Comparison of ENCODE assay signal across 28 cellular contexts in genomic region chr7:20846791-20847190, GRCh38.
"Had no signal": no experiment of that assay in that cellular context is flagged by ENCODE, and none has a peak within 500 bp of the region (broad histone marks: within the 10 kb centered on the region; RNA-seq: fewer than 3 reads in every experiment).

No MANE protein-coding gene starts in this region.

- H3K9me3 Mint-ChIP-seq: stimulated activated effector memory CD8-positive, alpha-beta T cell treated with anti-CD3 and anti-CD28 coated beads, Interleukin-12 subunit alpha, Interleukin-12 subunit beta, amount 100 ng/mL, for 72 hours; stimulated activated memory B cell treated with anti-CD40 and anti-IgM and Interleukin-4, amounts not matched to agents 10 μg/mL and 1 μg/mL and 100 μg/mL, for 72 hours; stimulated activated naive B cell treated with anti-CD40 and anti-IgM and Interleukin-4, amounts not matched to agents 10 μg/mL and 1 μg/mL and 100 μg/mL, for 72 hours; stimulated activated naive CD8-positive, alpha-beta T cell treated with anti-CD3 and anti-CD28 coated beads, Interleukin-15, amount 100 ng/mL, for 72 hours; stimulated activated naive CD8-positive, alpha-beta T cell treated with anti-CD3 and anti-CD28 coated beads, Interleukin-15, Interleukin-2, amounts not matched to agents 100 ng/mL and 50 ng/mL, for 24 hours had no signal

- H3K27me3 Mint-ChIP-seq: stimulated activated naive B cell treated with anti-CD40 and anti-IgM and Interleukin-4, amounts not matched to agents 10 μg/mL and 1 μg/mL and 100 μg/mL, for 72 hours; stimulated activated naive CD8-positive, alpha-beta T cell treated with anti-CD3 and anti-CD28 coated beads, Interleukin-15, amount 100 ng/mL, for 72 hours; stimulated activated naive CD8-positive, alpha-beta T cell treated with anti-CD3 and anti-CD28 coated beads, Interleukin-15, Interleukin-2, amounts not matched to agents 100 ng/mL and 50 ng/mL, for 24 hours had no signal

- H3K27me3 ChIP-seq: stomach, suprapubic skin, testis, thyroid gland, tibial artery, tibial nerve, transverse colon, upper lobe of left lung, upper lobe of right lung, uterus, vagina had no signal

- H3K27ac ChIP-seq: stomach, suprapubic skin, testis, thoracic aorta, thyroid gland, tibial artery, tibial nerve, transverse colon, upper lobe of left lung, upper lobe of right lung, uterus, vagina had no signal

- H3K4me1 ChIP-seq: stomach, suprapubic skin, testis, thyroid gland, tibial artery, tibial nerve, transverse colon, upper lobe of left lung, upper lobe of right lung, uterus, vagina had no signal

- H3K4me3 Mint-ChIP-seq: stimulated activated effector memory CD8-positive, alpha-beta T cell treated with anti-CD3 and anti-CD28 coated beads, Interleukin-12 subunit alpha, Interleukin-12 subunit beta, amount 100 ng/mL, for 72 hours; stimulated activated memory B cell treated with anti-CD40 and anti-IgM and Interleukin-4, amounts not matched to agents 10 μg/mL and 1 μg/mL and 100 μg/mL, for 72 hours; stimulated activated naive B cell treated with anti-CD40 and anti-IgM and Interleukin-4, amounts not matched to agents 10 μg/mL and 1 μg/mL and 100 μg/mL, for 72 hours; stimulated activated naive CD8-positive, alpha-beta T cell treated with anti-CD3 and anti-CD28 coated beads, Interleukin-15, amount 100 ng/mL, for 72 hours; stimulated activated naive CD8-positive, alpha-beta T cell treated with anti-CD3 and anti-CD28 coated beads, Interleukin-15, Interleukin-2, amounts not matched to agents 100 ng/mL and 50 ng/mL, for 24 hours; type B pancreatic cell had no signal

- H3K4me1 Mint-ChIP-seq: stimulated activated effector memory CD8-positive, alpha-beta T cell treated with anti-CD3 and anti-CD28 coated beads, Interleukin-12 subunit alpha, Interleukin-12 subunit beta, amount 100 ng/mL, for 72 hours; stimulated activated memory B cell treated with anti-CD40 and anti-IgM and Interleukin-4, amounts not matched to agents 10 μg/mL and 1 μg/mL and 100 μg/mL, for 72 hours; stimulated activated naive B cell treated with anti-CD40 and anti-IgM and Interleukin-4, amounts not matched to agents 10 μg/mL and 1 μg/mL and 100 μg/mL, for 72 hours; stimulated activated naive CD8-positive, alpha-beta T cell treated with anti-CD3 and anti-CD28 coated beads, Interleukin-15, amount 100 ng/mL, for 72 hours had no signal

- H3K9me3 ChIP-seq: stomach, suprapubic skin, testis, thoracic aorta, thyroid gland, tibial artery, tibial nerve, transverse colon, upper lobe of left lung, upper lobe of right lung, uterus, vagina had no signal

- H3K27ac Mint-ChIP-seq: stimulated activated effector memory CD8-positive, alpha-beta T cell treated with anti-CD3 and anti-CD28 coated beads, Interleukin-12 subunit alpha, Interleukin-12 subunit beta, amount 100 ng/mL, for 72 hours; stimulated activated memory B cell treated with anti-CD40 and anti-IgM and Interleukin-4, amounts not matched to agents 10 μg/mL and 1 μg/mL and 100 μg/mL, for 72 hours; stimulated activated naive B cell treated with anti-CD40 and anti-IgM and Interleukin-4, amounts not matched to agents 10 μg/mL and 1 μg/mL and 100 μg/mL, for 72 hours; stimulated activated naive CD8-positive, alpha-beta T cell treated with anti-CD3 and anti-CD28 coated beads, Interleukin-15, amount 100 ng/mL, for 72 hours; stimulated activated naive CD8-positive, alpha-beta T cell treated with anti-CD3 and anti-CD28 coated beads, Interleukin-15, Interleukin-2, amounts not matched to agents 100 ng/mL and 50 ng/mL, for 24 hours; type B pancreatic cell had no signal

- H3K36me3 ChIP-seq: stomach, suprapubic skin, thoracic aorta, thyroid gland, tibial artery, tibial nerve, transverse colon, upper lobe of left lung, upper lobe of right lung, uterus, vagina had no signal

- H3K36me3 Mint-ChIP-seq: stimulated activated effector memory CD8-positive, alpha-beta T cell treated with anti-CD3 and anti-CD28 coated beads, Interleukin-12 subunit alpha, Interleukin-12 subunit beta, amount 100 ng/mL, for 72 hours; stimulated activated memory B cell treated with anti-CD40 and anti-IgM and Interleukin-4, amounts not matched to agents 10 μg/mL and 1 μg/mL and 100 μg/mL, for 72 hours; stimulated activated naive B cell treated with anti-CD40 and anti-IgM and Interleukin-4, amounts not matched to agents 10 μg/mL and 1 μg/mL and 100 μg/mL, for 72 hours; type B pancreatic cell had no signal

- ATAC-seq: stimulated activated effector memory CD8-positive, alpha-beta T cell treated with anti-CD3 and anti-CD28 coated beads, Interleukin-12 subunit alpha, Interleukin-12 subunit beta, amount 100 ng/mL, for 72 hours; stimulated activated memory B cell treated with anti-CD40 and anti-IgM and Interleukin-4, amounts not matched to agents 10 μg/mL and 1 μg/mL and 100 μg/mL, for 72 hours; stimulated activated naive B cell treated with anti-CD40 and anti-IgM and Interleukin-4, amounts not matched to agents 10 μg/mL and 1 μg/mL and 100 μg/mL, for 72 hours; stimulated activated naive CD8-positive, alpha-beta T cell treated with anti-CD3 and anti-CD28 coated beads, Interleukin-15, amount 100 ng/mL, for 72 hours; stimulated activated naive CD8-positive, alpha-beta T cell treated with anti-CD3 and anti-CD28 coated beads, Interleukin-15, Interleukin-2, amounts not matched to agents 100 U/mL and 50 U/mL, for 24 hours; upper lobe of right lung had no signal

- DNase-seq: stimulated activated CD4-positive, alpha-beta T cell treated with anti-CD3 and anti-CD28 coated beads, Interleukin-2, amount 100 ng/mL, for 48 hours; stimulated activated CD4-positive, alpha-beta T cell treated with anti-CD3 and anti-CD28 coated beads, Interleukin-4, amount 100 ng/mL, for 1 hour; stimulated activated CD4-positive, alpha-beta T cell treated with anti-CD3 and anti-CD28 coated beads, Interleukin-4, amount 100 ng/mL, for 24 hours; stimulated activated CD4-positive, alpha-beta T cell treated with anti-CD3 and anti-CD28 coated beads, Interleukin-4, amount 100 ng/mL, for 4 hours; stimulated activated CD8-positive, alpha-beta memory T cell treated with anti-CD3 and anti-CD28 coated beads, Interleukin-4, amount 100 ng/mL, for 48 hours; stimulated activated naive B cell treated with anti-CD40 and anti-IgM and Interleukin-4, amounts not matched to agents 10 μg/mL and 1 μg/mL and 100 μg/mL, for 72 hours; stimulated activated naive CD4-positive, alpha-beta T cell; stimulated activated naive CD4-positive, alpha-beta T cell treated with Interleukin-2 at 50 U/mL for 16 hours; stimulated activated naive CD8-positive, alpha-beta T cell treated with anti-CD3 and anti-CD28 coated beads, Interleukin-15, amount 100 ng/mL, for 72 hours; stimulated activated naive CD8-positive, alpha-beta T cell treated with anti-CD3 and anti-CD28 coated beads, Interleukin-15, Interleukin-2, amounts not matched to agents 100 U/mL and 50 U/mL, for 24 hours; stomach; substantia nigra; testis; thyroid gland; tibial artery; transverse colon; trophoblast cell; upper lobe of left lung; upper lobe of right lung; uterus had no signal

- H3K4me3 ChIP-seq: stomach, suprapubic skin, testis, thoracic aorta, thyroid gland, tibial artery, tibial nerve, transverse colon, upper lobe of left lung, upper lobe of right lung, uterus, vagina had no signal
